ENCODE assay signal across 8 cellular contexts in the genomic region with DNA sequence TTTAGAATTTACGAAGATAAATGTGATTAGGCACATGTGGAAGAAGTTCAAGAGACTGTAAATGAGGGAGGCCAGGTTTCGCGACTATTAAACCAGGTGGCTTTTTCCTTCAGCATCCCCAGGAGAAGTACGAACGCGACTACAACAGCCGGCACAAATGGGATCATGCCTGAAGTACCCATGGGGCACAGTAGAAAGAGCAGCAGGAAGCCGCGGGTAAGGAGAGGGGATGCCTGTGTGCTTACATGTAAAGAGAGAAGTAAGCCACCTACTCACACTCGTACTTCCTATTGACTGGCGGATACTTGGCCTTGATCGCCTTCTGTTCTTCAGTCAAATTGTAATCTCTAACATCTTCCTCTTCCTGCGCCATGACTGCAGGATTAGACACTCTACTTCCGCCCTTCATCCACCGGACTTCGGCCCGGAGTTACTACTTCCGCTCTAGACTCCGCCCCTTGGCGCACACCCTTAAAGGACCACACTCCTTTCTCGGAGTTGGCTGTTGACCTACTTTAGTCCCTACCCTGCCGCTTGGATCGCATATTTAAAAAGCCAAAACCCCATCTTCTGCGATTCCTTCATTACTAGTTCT. TPM values are rescaled to one million over a fixed set of nuclear protein-coding genes. Genes with fewer than 3 reads are reported as not detected.
DNase-seq lines count a peak whose midpoint lies in the region; ATAC-seq and TF ChIP-seq lines count a peak whose summit lies in the region.

A gene (minus strand): TSS at position 394 of the 595 bp plus-strand sequence. CDS start 21 bp downstream, at position 373.

- H3K9me3 ChIP-seq in colonic mucosa = no peaks in the 10 kb centered on the region

- H3K27ac ChIP-seq in colonic mucosa (peak within 1 kb of the TSS; percentile 98), layer of hippocampus (ENCODE audit: low read depth, low read length) (peak within 1 kb of the TSS; percentile 100)

- H3K9ac ChIP-seq in colonic mucosa (ENCODE audit: low read depth in 2 of 2, low read length in 2 of 2) = peak within 1 kb of the TSS; percentile 89 to 96

- peak; percentile 75 for ATAC-seq in HG03439 (IDR thresholded peaks at IDR 0.05; ENCODE audit: unreplicated experiment)

- DNase-seq in AG20443 (ENCODE audit: low spot score) = peak; percentile 93
- DNase-seq in NCI-H524 treated with DMSO at 0.1 percent for 48 hours (lab: John Stamatoyannopoulos, UW) = peak; percentile 90
- peak; percentile 85 to 88 for DNase-seq in activated CD4-positive, alpha-beta T cell treated with anti-CD3 and anti-CD28 coated beads for 4 hours
- peak; percentile 95 for DNase-seq in colonic mucosa
- peak; percentile 70 to 73 for DNase-seq in stimulated activated CD4-positive, alpha-beta T cell treated with anti-CD3 and anti-CD28 coated beads, Interleukin-1b, Interleukin-23, amount 100 ng/mL, for 4 hours (ENCODE audit: low read depth in 2 of 2)

- H3K27me3 ChIP-seq in colonic mucosa (no peaks in the 10 kb centered on the region), layer of hippocampus (ENCODE audit: control insufficient read depth, insufficient read depth, low read length) (no peaks in the 10 kb centered on the region)

- H3K4me1 ChIP-seq in colonic mucosa = peaks cover 13% of the 10 kb centered on the region

- intact Hi-C loops in colonic mucosa (cut with DNase I) = no loop called here

- no peak for TF ChIP-seq CTCF in colonic mucosa (IDR thresholded peaks at IDR 0.05)

- peak; percentile 86 for TF ChIP-seq POLR2A in GM19099 (IDR thresholded peaks at IDR 0.05; ENCODE audit: extremely low read depth, insufficient read length, low read depth)

- no peaks in the 10 kb centered on the region for H3K36me3 ChIP-seq in colonic mucosa

- H3K4me3 ChIP-seq in colonic mucosa = peak within 1 kb of the TSS; percentile 89

RNA-seq across cellular contexts. Expression of the gene that starts here (rescaled TPM):
- total RNA-seq in colonic mucosa = 10 to 100 TPM; 42.4 to 45.7 TPM

Comparison
In these comparisons a context has a peak if more than half of its experiments do, and no peak if none do; other contexts are left out.
1. Peak in every context shown above with its lines: DNase-seq, ATAC-seq, H3K4me3 ChIP-seq and H3K27ac ChIP-seq.